24 cellular contexts compared by ENCODE assay signal in genomic region chr2:65413106-65413505, GRCh38.
"Had no signal": no experiment of that assay in that cellular context is flagged by ENCODE, and none has a peak within 500 bp of the region (broad histone marks: within the 10 kb centered on the region; RNA-seq: fewer than 3 reads in every experiment).

No MANE protein-coding gene starts in this region.

- H3K27ac ChIP-seq: gastrocnemius medialis, ovary, right lobe of liver, thoracic aorta, uterus had no signal

- H3K9me3 ChIP-seq: gastrocnemius medialis, ovary, right lobe of liver, thoracic aorta, uterus had no signal

- H3K27me3 ChIP-seq: gastrocnemius medialis, ovary, right lobe of liver, uterus had no signal

- H3K36me3 ChIP-seq: gastrocnemius medialis, ovary, right lobe of liver, thoracic aorta, uterus had no signal

- FAIRE-seq: kidney had no signal

- H3K4me3 ChIP-seq: gastrocnemius medialis, ovary, right lobe of liver, thoracic aorta, uterus had no signal

- ATAC-seq: activated CD8-positive, alpha-beta T cell treated with anti-CD3 and anti-CD28 coated beads for 36 hours; activated naive CD8-positive, alpha-beta T cell treated with anti-CD3 and anti-CD28 coated beads, Interleukin-2, amount 50 U/mL, for 24 hours; activated T-cell treated with anti-CD3 and anti-CD28 coated beads, Interleukin-2, amount 50 U/mL, for 4 hours; activated T-helper 17 cell treated with anti-CD3 and anti-CD28 coated beads, Interleukin-2, amount 50 U/mL, for 72 hours; gastrocnemius medialis; left colon; naive thymus-derived CD4-positive, alpha-beta T cell had no signal

- DNase-seq: activated B cell treated with CpG ODN at 0.5 μM for 24 hours; activated CD4-positive, alpha-beta T cell treated with anti-CD3 and anti-CD28 coated beads, Interleukin-2, amount 50 U/mL, for 1 hour; activated CD8-positive, alpha-beta T cell treated with anti-CD3 and anti-CD28 coated beads for 36 hours; activated gamma-delta T cell treated with Interleukin-2 at 50 U/mL for 16 hours; activated naive CD8-positive, alpha-beta T cell treated with anti-CD3 and anti-CD28 coated beads, Interleukin-2, amount 50 U/mL, for 24 hours; activated T-cell treated with anti-CD3 and anti-CD28 coated beads, Interleukin-2, amount 50 U/mL, for 4 hours; amygdala; caudate nucleus; dermis blood vessel endothelial cell; effector CD8-positive, alpha-beta T cell; gastrocnemius medialis; glutamatergic neuron; immature natural killer cell; kidney; left colon; midbrain; naive thymus-derived CD4-positive, alpha-beta T cell; ovary; right lobe of liver; stimulated activated CD4-positive, alpha-beta T cell treated with anti-CD3 and anti-CD28 coated beads, Interleukin-2, amount 100 ng/mL, for 48 hours; stimulated activated naive CD4-positive, alpha-beta T cell treated with Interleukin-2 at 50 U/mL for 16 hours; uterus had no signal

- H3K4me1 ChIP-seq: uterus had no signal
